Comparison of ENCODE assay signal across 12 cellular contexts in the genomic region with DNA sequence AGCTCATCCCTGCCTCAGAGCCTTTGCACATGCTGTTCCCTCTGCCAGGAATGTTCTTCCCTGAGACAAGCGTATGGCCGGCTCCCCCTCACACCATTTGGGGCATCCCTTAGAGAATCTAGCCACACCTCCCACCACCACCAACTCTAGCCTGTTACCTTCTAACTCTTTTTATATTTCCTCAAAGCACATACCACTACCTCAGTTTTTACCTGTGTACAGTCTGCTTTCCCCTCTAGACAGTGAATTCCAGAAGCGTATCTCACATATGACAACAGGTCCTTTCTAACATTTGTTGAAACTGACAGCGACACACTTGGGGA.
DNase-seq lines count a peak whose midpoint lies in the region; ATAC-seq and TF ChIP-seq lines count a peak whose summit lies in the region.
"Had no signal": no experiment of that assay in that cellular context is flagged by ENCODE, and none has a peak within 500 bp of the region (broad histone marks: within the 10 kb centered on the region; RNA-seq: fewer than 3 reads in every experiment).

No MANE protein-coding gene starts in this region.

- H3K4me1 Mint-ChIP-seq in natural killer cell treated with Interleukin-12 subunit alpha and Interleukin-12 subunit beta and Interleukin-15 and Interleukin-18, amount 100 ng/mL, for 72 hours (ENCODE audit: low read depth in 2 of 2): peaks cover 52 to 58% of the 10 kb centered on the region in 2 donors
- H3K4me1 Mint-ChIP-seq in natural killer cell: peaks cover 60 to 69% of the 10 kb centered on the region in 2 donors

- peak overlapping the region; percentile 22 for H3K4me3 Mint-ChIP-seq in natural killer cell treated with Interleukin-12 subunit alpha and Interleukin-12 subunit beta and Interleukin-15 and Interleukin-18, amount 100 ng/mL, for 72 hours
- H3K4me3 Mint-ChIP-seq in natural killer cell: no peak overlapping the region

- intact Hi-C loops in natural killer cell (cut with micrococcal nuclease): no loop called here
- intact Hi-C loops in vagina (cut with DNase I): loop anchor here (10.0 kb wide), 1 partner anchor 63 kb away; no protein-coding TSS in a partner anchor

- H3K36me3 ChIP-seq in parathyroid adenoma (ENCODE audit: control insufficient read depth, insufficient read depth, low read length) (no peaks in the 10 kb centered on the region), vagina (no peaks in the 10 kb centered on the region), BE2C (no peaks in the 10 kb centered on the region)
- H3K36me3 ChIP-seq: ovary had no signal

- H3K4me2 ChIP-seq in parathyroid adenoma (ENCODE audit: low read length): no peak overlapping the region

- H3K4me3 ChIP-seq in coronary artery: peak overlapping the region; percentile 12
- H3K4me3 ChIP-seq in parathyroid adenoma (ENCODE audit: low read depth, low read length): no peak overlapping the region
- H3K4me3 ChIP-seq in vagina: no peak overlapping the region
- no peak overlapping the region for H3K4me3 ChIP-seq in BE2C (ENCODE audit: low read depth, low read length)
- H3K4me3 ChIP-seq: ovary had no signal

- no peak overlapping the region for H3K9ac ChIP-seq in parathyroid adenoma

- no peak for TF ChIP-seq POLR2A in vagina (IDR thresholded peaks at IDR 0.05)

- no peak overlapping the region for H2AFZ ChIP-seq in parathyroid adenoma

- TF ChIP-seq CTCF in natural killer cell (IDR thresholded peaks at IDR 0.05) (no peak), coronary artery (IDR thresholded peaks at IDR 0.05) (no peak), parathyroid adenoma (IDR thresholded peaks at IDR 0.05) (no peak), vagina (IDR thresholded peaks at IDR 0.05) (no peak), BE2C (IDR thresholded peaks at IDR 0.05; ENCODE audit: low read depth, low read length) (no peak)

- H3K27ac Mint-ChIP-seq in natural killer cell treated with Interleukin-12 subunit alpha and Interleukin-12 subunit beta and Interleukin-15 and Interleukin-18, amount 100 ng/mL, for 72 hours: peak overlapping the region; percentile 3 to 22
- H3K27ac Mint-ChIP-seq in natural killer cell: peak overlapping the region in 1 of 2 donors; percentile 7

- no peaks in the 10 kb centered on the region for H3K27me3 Mint-ChIP-seq in natural killer cell treated with Interleukin-12 subunit alpha and Interleukin-12 subunit beta and Interleukin-15 and Interleukin-18, amount 100 ng/mL, for 72 hours
- H3K27me3 Mint-ChIP-seq in natural killer cell (ENCODE audit: low read depth in 2 of 2): no peaks in the 10 kb centered on the region

- no peaks in the 10 kb centered on the region for H3K9me3 ChIP-seq in parathyroid adenoma (ENCODE audit: control insufficient read depth, low read length)
- H3K9me3 ChIP-seq in vagina: no peaks in the 10 kb centered on the region
- no peaks in the 10 kb centered on the region for H3K9me3 ChIP-seq in BE2C
- H3K9me3 ChIP-seq: ovary had no signal

- peaks cover 6% of the 10 kb centered on the region for H3K79me2 ChIP-seq in parathyroid adenoma

- H3K27ac ChIP-seq in coronary artery: peak overlapping the region; percentile 96 to 99
- peak overlapping the region; percentile 84 for H3K27ac ChIP-seq in parathyroid adenoma
- peak overlapping the region; percentile 85 for H3K27ac ChIP-seq in vagina
- H3K27ac ChIP-seq: ovary had no signal

- H3K27me3 ChIP-seq in parathyroid adenoma (ENCODE audit: control insufficient read depth, insufficient read depth, low read length): no peaks in the 10 kb centered on the region
- H3K27me3 ChIP-seq in vagina: no peaks in the 10 kb centered on the region
- H3K27me3 ChIP-seq in BE2C: no peaks in the 10 kb centered on the region
- H3K27me3 ChIP-seq: ovary had no signal

- no peaks in the 10 kb centered on the region for H3K9me3 Mint-ChIP-seq in natural killer cell treated with Interleukin-12 subunit alpha and Interleukin-12 subunit beta and Interleukin-15 and Interleukin-18, amount 100 ng/mL, for 72 hours
- no peaks in the 10 kb centered on the region for H3K9me3 Mint-ChIP-seq in natural killer cell

- ATAC-seq in natural killer cell treated with Interleukin-12 subunit alpha and Interleukin-12 subunit beta and Interleukin-15 and Interleukin-18, amount 100 ng/mL, for 72 hours: no peak
- ATAC-seq in natural killer cell: no peak

- H3K36me3 Mint-ChIP-seq in natural killer cell treated with Interleukin-12 subunit alpha and Interleukin-12 subunit beta and Interleukin-15 and Interleukin-18, amount 100 ng/mL, for 72 hours: no peaks in the 10 kb centered on the region
- no peaks in the 10 kb centered on the region for H3K36me3 Mint-ChIP-seq in natural killer cell

- no peaks in the 10 kb centered on the region for H3K4me1 ChIP-seq in parathyroid adenoma
- peaks cover 92% of the 10 kb centered on the region for H3K4me1 ChIP-seq in vagina
- no peaks in the 10 kb centered on the region for H3K4me1 ChIP-seq in BE2C

- DNase-seq in natural killer cell treated with Interleukin-12 subunit alpha and Interleukin-12 subunit beta and Interleukin-15 and Interleukin-18, amount 100 ng/mL, for 72 hours (ENCODE audit: low spot score): no peak
- no peak for DNase-seq in natural killer cell
- DNase-seq in coronary artery (ENCODE audit: low spot score): no peak
- no peak for DNase-seq in vagina (ENCODE audit: extremely low spot score in 2 of 2)
- DNase-seq in BE2C: no peak
- DNase-seq in NOMO-1 treated with DMSO at 0.1 percent for 48 hours (lab: John Stamatoyannopoulos, UW; ENCODE audit: unreplicated experiment): no peak
- no peak for DNase-seq in epidermal melanocyte (ENCODE audit: insufficient read length, low spot score)
- DNase-seq: C1 segment of cervical spinal cord; effector CD8-positive, alpha-beta T cell; NCI-H187 treated with DMSO at 0.1 percent for 48 hours; ovary had no signal
